ENCODE assay signal across 29 cellular contexts in the genomic region with DNA sequence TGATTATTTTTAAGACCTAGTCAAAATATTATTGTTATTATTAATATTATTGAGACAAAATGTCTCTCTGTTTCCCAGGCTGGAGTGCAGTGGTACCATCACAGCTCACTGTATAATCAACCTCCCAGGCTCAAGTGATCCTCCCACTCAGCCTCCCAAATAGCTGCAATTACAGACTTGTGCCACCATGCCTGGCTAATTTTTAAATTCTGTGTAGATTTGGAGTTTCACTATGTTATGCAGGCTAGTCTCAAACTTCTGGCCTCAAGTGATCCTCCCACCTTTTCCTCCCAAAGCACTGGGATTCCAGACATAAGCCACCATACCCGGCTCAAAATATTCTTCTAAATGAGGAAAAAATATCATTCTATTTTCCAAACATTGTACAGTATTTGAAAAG. TPM values are rescaled to one million over a fixed set of nuclear protein-coding genes. Genes with fewer than 3 reads are reported as not detected.
A peak's percentile ranks its signal among the peaks of the same experiment; 100 is the strongest.
DNase-seq lines count a peak whose midpoint lies in the region; ATAC-seq and TF ChIP-seq lines count a peak whose summit lies in the region.
"Had no signal": no experiment of that assay in that cellular context is flagged by ENCODE, and none has a peak within 500 bp of the region (broad histone marks: within the 10 kb centered on the region; RNA-seq: fewer than 3 reads in every experiment).

No MANE protein-coding gene starts in this region.

- no peaks in the 10 kb centered on the region for H3K9me3 Mint-ChIP-seq in HFFc6

- no peak overlapping the region for H3K4me3 Mint-ChIP-seq in HFFc6
- H3K4me3 Mint-ChIP-seq: activated CD8-positive, alpha-beta memory T cell treated with anti-CD3 and anti-CD28 coated beads, Interleukin-2, amount 10 ng/mL, durations not matched to agents 7 days and 5 days; activated T-cell treated with anti-CD3 and anti-CD28 coated beads, Interleukin-2, amount 50 U/mL, for 4 hours; nephron progenitor cell; stimulated activated memory B cell treated with anti-CD40 and anti-IgM and Interleukin-4, amounts not matched to agents 10 μg/mL and 1 μg/mL and 100 μg/mL, for 72 hours had no signal

- peak; percentile 28; the same call in 1 of the 2 replicates for TF ChIP-seq CTCF in HFFc6 (IDR thresholded peaks at IDR 0.05)

- DNase-seq in HFFc6, result no peak
- peak; percentile 5 for DNase-seq in amniotic epithelial cell (ENCODE audit: low read depth)
- peak; percentile 17 for DNase-seq in kidney glomerular epithelial cell (lab: John Stamatoyannopoulos, UW)
- DNase-seq in NCI-H2029 treated with DMSO at 0.1 percent for 48 hours (lab: John Stamatoyannopoulos, UW), result no peak
- DNase-seq in activated effector memory CD4-positive, alpha-beta T cell treated with Interleukin-2 at 50 U/mL for 16 hours, result no peak
- DNase-seq in effector CD4-positive, alpha-beta T cell, result no peak
- DNase-seq: activated CD4-positive, alpha-beta T cell treated with anti-CD3 and anti-CD28 coated beads, Interleukin-2, amount 50 U/mL, for 4 hours; activated CD8-positive, alpha-beta memory T cell treated with anti-CD3 and anti-CD28 coated beads, Interleukin-2, amount 10 ng/mL, durations not matched to agents 7 days and 5 days; activated T-cell treated with anti-CD3 and anti-CD28 coated beads, Interleukin-2, amount 50 U/mL, for 4 hours; C1 segment of cervical spinal cord; central memory CD4-positive, alpha-beta T cell; DMS153; hypothalamus; left cardiac atrium; mammary epithelial cell; MV-4-11; NCI-H146; NCI-H2171 treated with DMSO at 0.1 percent for 48 hours; NCI-H510A treated with DMSO at 0.1 percent for 48 hours; nephron progenitor cell; NK-92 treated with Interleukin-12 subunit alpha and Interleukin-12 subunit beta, amount 100 ng/mL, for 24 hours; ovary; retina; T-helper 2 cell; transverse colon had no signal

- ATAC-seq in GM18861 (IDR thresholded peaks at IDR 0.05; ENCODE audit: unreplicated experiment), result peak; percentile 60
- ATAC-seq: activated CD4-positive, CD25-positive, alpha-beta regulatory T cell treated with anti-CD3 and anti-CD28 coated beads, Interleukin-2, amount 50 U/mL, for 24 hours; activated CD8-positive, alpha-beta memory T cell treated with anti-CD3 and anti-CD28 coated beads, Interleukin-2, amount 10 ng/mL, durations not matched to agents 7 days and 5 days; activated T-cell treated with anti-CD3 and anti-CD28 coated beads, Interleukin-2, amount 50 U/mL, for 4 hours; left cardiac atrium; Right ventricle myocardium inferior; stimulated activated memory B cell treated with anti-CD40 and anti-IgM and Interleukin-4, amounts not matched to agents 10 μg/mL and 1 μg/mL and 100 μg/mL, for 72 hours had no signal

- peaks cover 28% of the 10 kb centered on the region for H3K36me3 Mint-ChIP-seq in HFFc6 (ENCODE audit: low read depth)

- no peak overlapping the region for H3K27ac Mint-ChIP-seq in HFFc6
- H3K27ac Mint-ChIP-seq: activated CD8-positive, alpha-beta memory T cell treated with anti-CD3 and anti-CD28 coated beads, Interleukin-2, amount 10 ng/mL, durations not matched to agents 7 days and 5 days; stimulated activated memory B cell treated with anti-CD40 and anti-IgM and Interleukin-4, amounts not matched to agents 10 μg/mL and 1 μg/mL and 100 μg/mL, for 72 hours had no signal

- H3K27me3 Mint-ChIP-seq in HFFc6 (ENCODE audit: insufficient read depth), result no peaks in the 10 kb centered on the region
- H3K27me3 Mint-ChIP-seq: activated CD8-positive, alpha-beta memory T cell treated with anti-CD3 and anti-CD28 coated beads, Interleukin-2, amount 10 ng/mL, durations not matched to agents 7 days and 5 days; stimulated activated memory B cell treated with anti-CD40 and anti-IgM and Interleukin-4, amounts not matched to agents 10 μg/mL and 1 μg/mL and 100 μg/mL, for 72 hours had no signal

- no peaks in the 10 kb centered on the region for H3K4me1 Mint-ChIP-seq in HFFc6 (ENCODE audit: low read depth)
- H3K4me1 Mint-ChIP-seq: activated CD8-positive, alpha-beta memory T cell treated with anti-CD3 and anti-CD28 coated beads, Interleukin-2, amount 10 ng/mL, durations not matched to agents 7 days and 5 days; nephron progenitor cell; stimulated activated memory B cell treated with anti-CD40 and anti-IgM and Interleukin-4, amounts not matched to agents 10 μg/mL and 1 μg/mL and 100 μg/mL, for 72 hours had no signal

RNA-seq across cellular contexts. Expression of gene SLC36A4, which starts 37.0 kb away (rescaled TPM):
- total RNA-seq in HFFc6 (2021; fragmentation: NEBNext Ultra II Directional; extraction: Animal tissue kit (Norgen Biotek cat#: 25700)), result 10 to 100 TPM; 10.6 to 18.5 (median 13.7) TPM

Comparison
In these comparisons a context has a peak if more than half of its experiments do, and no peak if none do; other contexts are left out.
1. DNase-seq: peak in amniotic epithelial cell (single experiment) and kidney glomerular epithelial cell (single experiment); none in HFFc6 (single experiment), NCI-H2029 treated with DMSO at 0.1 percent for 48 hours (single experiment), activated effector memory CD4-positive, alpha-beta T cell treated with Interleukin-2 at 50 U/mL for 16 hours (single experiment) and effector CD4-positive, alpha-beta T cell (single experiment).